Comparison of ENCODE assay signal across 19 cellular contexts in the genomic region with DNA sequence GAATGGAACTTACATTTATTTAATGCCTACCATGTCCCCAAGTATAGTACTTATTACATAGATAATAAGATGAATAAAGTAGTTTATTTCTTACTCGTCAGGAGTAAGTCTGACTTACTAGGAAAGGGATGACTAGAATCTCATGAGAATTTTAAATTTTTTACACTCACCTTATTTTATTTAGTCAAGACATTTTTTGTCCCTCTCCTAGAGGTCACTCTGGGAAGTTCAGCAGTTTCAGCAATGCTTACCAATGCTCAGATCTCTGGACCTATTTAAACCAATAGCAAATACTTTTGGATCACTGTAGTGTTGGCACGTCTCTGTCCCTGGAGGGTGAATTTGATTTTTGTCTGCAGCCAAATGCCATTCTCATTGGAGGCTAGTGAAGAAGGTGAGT.
"Had no signal": no experiment of that assay in that cellular context is flagged by ENCODE, and none has a peak within 500 bp of the region (broad histone marks: within the 10 kb centered on the region; RNA-seq: fewer than 3 reads in every experiment).

No MANE protein-coding gene starts in this region.

- H3K27me3 Mint-ChIP-seq: effector memory CD8-positive, alpha-beta T cell had no signal

- H3K4me3 ChIP-seq: adrenal gland, cardiac muscle cell, gastroesophageal sphincter, heart right ventricle, left ventricle myocardium inferior, right lobe of liver, stomach, upper lobe of right lung had no signal

- H3K27ac Mint-ChIP-seq: activated naive CD4-positive, alpha-beta T cell treated with anti-CD3 and anti-CD28 coated beads, Interleukin-2, amount 50 U/mL, for 72 hours had no signal

- H3K9me3 Mint-ChIP-seq: activated naive CD4-positive, alpha-beta T cell treated with anti-CD3 and anti-CD28 coated beads, Interleukin-2, amount 50 U/mL, for 72 hours; effector memory CD8-positive, alpha-beta T cell; immature natural killer cell had no signal

- H3K36me3 ChIP-seq: adrenal gland, cardiac muscle cell, gastroesophageal sphincter, heart right ventricle, left ventricle myocardium inferior, right lobe of liver, stomach, upper lobe of right lung, WERI-Rb-1 had no signal

- H3K27ac ChIP-seq: adrenal gland, cardiac muscle cell, epithelial cell of prostate, gastroesophageal sphincter, heart right ventricle, left ventricle myocardium inferior, right lobe of liver, stomach, upper lobe of right lung, WERI-Rb-1 had no signal

- H3K36me3 Mint-ChIP-seq: activated naive CD4-positive, alpha-beta T cell treated with anti-CD3 and anti-CD28 coated beads, Interleukin-2, amount 50 U/mL, for 72 hours; immature natural killer cell had no signal

- ATAC-seq: activated naive CD4-positive, alpha-beta T cell treated with anti-CD3 and anti-CD28 coated beads, Interleukin-2, amount 50 U/mL, for 72 hours; gastroesophageal sphincter; heart right ventricle; right lobe of liver; upper lobe of right lung had no signal

- DNase-seq: activated CD4-positive, alpha-beta T cell treated with anti-CD3 and anti-CD28 coated beads for 1 hour; activated gamma-delta T cell treated with Interleukin-2 at 50 U/mL for 16 hours; adrenal gland; effector memory CD8-positive, alpha-beta T cell; heart right ventricle; immature natural killer cell; kidney glomerular epithelial cell; left ventricle myocardium inferior; right lobe of liver; small intestine; stimulated activated CD4-positive, alpha-beta T cell treated with anti-CD3 and anti-CD28 coated beads, Interleukin-15, amount 100 ng/mL, for 24 hours; stimulated activated CD4-positive, alpha-beta T cell treated with anti-CD3 and anti-CD28 coated beads, Interleukin-4, amount 100 ng/mL, for 1 hour; stomach; upper lobe of right lung; WERI-Rb-1 had no signal

- H3K27me3 ChIP-seq: adrenal gland, cardiac muscle cell, gastroesophageal sphincter, heart right ventricle, right lobe of liver, stomach, upper lobe of right lung had no signal

- H3K9me3 ChIP-seq: adrenal gland, gastroesophageal sphincter, heart right ventricle, left ventricle myocardium inferior, right lobe of liver, stomach, upper lobe of right lung had no signal

- H3K4me1 ChIP-seq: right lobe of liver had no signal
